In genomic region chr5:190366-191035, GRCh38 we compare ENCODE assay signal across 15 cellular contexts. TPM values are rescaled to one million over a fixed set of nuclear protein-coding genes. Genes with fewer than 3 reads are reported as not detected.
DNase-seq lines count a peak whose midpoint lies in the region; ATAC-seq and TF ChIP-seq lines count a peak whose summit lies in the region.
"Had no signal": no experiment of that assay in that cellular context is flagged by ENCODE, and none has a peak within 500 bp of the region (broad histone marks: within the 10 kb centered on the region; RNA-seq: fewer than 3 reads in every experiment).

No MANE protein-coding gene starts in this region.

- H3K4me1 ChIP-seq in OCI-LY1 (ENCODE audit: insufficient read depth, low read length, severe bottlenecking), result peaks cover 55% of the 10 kb centered on the region
- H3K4me1 ChIP-seq in effector memory CD4-positive, alpha-beta T cell (ENCODE audit: control insufficient read depth, insufficient read depth, low read length, poor library complexity, severe bottlenecking), result peaks cover 3% of the 10 kb centered on the region

- no peaks in the 10 kb centered on the region for H3K79me2 ChIP-seq in OCI-LY1 (ENCODE audit: insufficient read depth, low read length)

- peak overlapping the region; percentile 79 for H3K27ac ChIP-seq in OCI-LY1 (ENCODE audit: low read depth, low read length, poor library complexity, severe bottlenecking)
- H3K27ac ChIP-seq in effector memory CD4-positive, alpha-beta T cell (ENCODE audit: insufficient read depth, low read length, poor library complexity, severe bottlenecking), result no peak overlapping the region
- H3K27ac ChIP-seq: HL-60 had no signal

- peak; percentile 6 for DNase-seq in Caki2 (ENCODE audit: low read depth)
- no peak for DNase-seq in nephron progenitor cell
- no peak for DNase-seq in effector memory CD4-positive, alpha-beta T cell
- no peak for DNase-seq in NOMO-1 treated with dmso at 0.1 percent for 144 hours (lab: John Stamatoyannopoulos, UW; ENCODE audit: unreplicated experiment)
- DNase-seq in posterior cingulate gyrus, result no peak
- DNase-seq: activated CD4-positive, CD25-positive, alpha-beta regulatory T cell; CD4-positive, alpha-beta memory T cell; NCI-H187 had no signal

- no peak overlapping the region for H2AFZ ChIP-seq in OCI-LY1 (ENCODE audit: low read length)

- no peaks in the 10 kb centered on the region for H3K27me3 ChIP-seq in OCI-LY1 (ENCODE audit: insufficient read depth, low read length)
- no peaks in the 10 kb centered on the region for H3K27me3 ChIP-seq in effector memory CD4-positive, alpha-beta T cell (replicated peaks; ENCODE audit: control insufficient read depth, insufficient read depth, low read length, poor library complexity, severe bottlenecking)

- intact Hi-C loops in posterior cingulate gyrus (cut with DNase I), result no loop called here

- H3K9me3 ChIP-seq in OCI-LY1 (ENCODE audit: low read length), result no peaks in the 10 kb centered on the region
- no peaks in the 10 kb centered on the region for H3K9me3 ChIP-seq in effector memory CD4-positive, alpha-beta T cell (ENCODE audit: control insufficient read depth, low read length)

- no peaks in the 10 kb centered on the region for H3F3A ChIP-seq in OCI-LY1 (ENCODE audit: insufficient read depth, low read length)

- no peaks in the 10 kb centered on the region for H3K9me3 Mint-ChIP-seq in nephron progenitor cell
- H3K9me3 Mint-ChIP-seq: activated naive CD4-positive, alpha-beta T cell treated with anti-CD3 and anti-CD28 coated beads, Interleukin-2, amount 50 U/mL, for 72 hours had no signal

- peak; percentile 32 for ATAC-seq in GM21576 (IDR thresholded peaks at IDR 0.05; ENCODE audit: unreplicated experiment)
- ATAC-seq in HG03045 (IDR thresholded peaks at IDR 0.05; ENCODE audit: unreplicated experiment), result no peak

- TF ChIP-seq CTCF in OCI-LY1 (IDR thresholded peaks at IDR 0.05; ENCODE audit: low read length) (no peak), nephron progenitor cell (IDR thresholded peaks at IDR 0.05) (no peak)

- peak overlapping the region; percentile 51 for H3K9ac ChIP-seq in OCI-LY1 (ENCODE audit: low read length)

- H3K4me3 Mint-ChIP-seq in nephron progenitor cell, result peak overlapping the region; percentile 50

- peak overlapping the region; percentile 44 for H3K4me2 ChIP-seq in OCI-LY1 (ENCODE audit: low read length)

- H3K36me3 Mint-ChIP-seq in nephron progenitor cell (ENCODE audit: low read depth), result no peaks in the 10 kb centered on the region
- H3K36me3 Mint-ChIP-seq: activated naive CD4-positive, alpha-beta T cell treated with anti-CD3 and anti-CD28 coated beads, Interleukin-2, amount 50 U/mL, for 72 hours; CD4-positive, alpha-beta memory T cell had no signal

- no peaks in the 10 kb centered on the region for H4K20me1 ChIP-seq in OCI-LY1 (ENCODE audit: insufficient read depth, low read length)

- H3K9me2 ChIP-seq in OCI-LY1 (ENCODE audit: low read depth, low read length), result no peaks in the 10 kb centered on the region

- in situ Hi-C loops in Caki2 (cut with HindIII; ENCODE audit: low pct_unique_long_range_greater_than_20kb, low sequenced_read_pairs), result no loop called here

- H3K4me1 Mint-ChIP-seq in nephron progenitor cell, result peaks cover 29% of the 10 kb centered on the region

- no peak overlapping the region for H3K27ac Mint-ChIP-seq in nephron progenitor cell
- H3K27ac Mint-ChIP-seq: activated naive CD4-positive, alpha-beta T cell treated with anti-CD3 and anti-CD28 coated beads, Interleukin-2, amount 50 U/mL, for 72 hours had no signal

- peak overlapping the region; percentile 28 for H3K4me3 ChIP-seq in OCI-LY1 (ENCODE audit: low read depth, low read length, poor library complexity, severe bottlenecking)
- H3K4me3 ChIP-seq in effector memory CD4-positive, alpha-beta T cell (ENCODE audit: insufficient read depth, low read depth, low read length, poor library complexity, severe bottlenecking), result no peak overlapping the region

- H3K36me3 ChIP-seq in OCI-LY1 (ENCODE audit: insufficient read depth, low read length), result no peaks in the 10 kb centered on the region
- H3K36me3 ChIP-seq in effector memory CD4-positive, alpha-beta T cell (ENCODE audit: control insufficient read depth, insufficient read depth, low read length), result no peaks in the 10 kb centered on the region

- peaks cover 9% of the 10 kb centered on the region for H3K27me3 Mint-ChIP-seq in nephron progenitor cell (ENCODE audit: low read depth, poor library complexity)

RNA-seq across cellular contexts. Expression of gene LRRC14B, which starts 0.8 kb away (rescaled TPM):
- not detected in 2 replicates for total RNA-seq in Caki2 (2014; rRNA removed; shearing (Covaris generic); ENCODE audit: low replicate concordance)
- total RNA-seq: CD4-positive, alpha-beta memory T cell; H1; RPMI7951 had no signal

RNA-seq across cellular contexts. Expression of gene CCDC127, which starts 27.5 kb away (rescaled TPM):
- 4.5 and 6.2 TPM in 2 replicates for total RNA-seq in Caki2 (2014; rRNA removed; shearing (Covaris generic); ENCODE audit: low replicate concordance)

RNA-seq across cellular contexts. Expression of gene SDHA, which starts 27.6 kb away (rescaled TPM):
- 81.3 and 93.4 TPM in 2 replicates for total RNA-seq in Caki2 (2014; rRNA removed; shearing (Covaris generic); ENCODE audit: low replicate concordance)
